2 cellular contexts compared by ENCODE assay signal in genomic region chr22:19846620-19847344, GRCh38.
TF ChIP-seq lines count a peak whose summit lies in the region.

No MANE protein-coding gene starts in this region.

TF ChIP-seq in HCT116, 20 proteins besides CTCF, POLR2A, EP300 and RAD21:
- TF ChIP-seq POLR2AphosphoS5 (IDR thresholded peaks at IDR 0.05; ENCODE audit: low read depth, low read length), result no peak
- 0 out of 2 replicates have a peak, but pooled peaks have one; percentile 16 for TF ChIP-seq CBX3 (IDR thresholded peaks at IDR 0.05; ENCODE audit: low read depth)

TF ChIP-seq in K562, 482 proteins besides CTCF, POLR2A, EP300 and RAD21:
- TF ChIP-seq HDAC6 (IDR thresholded peaks at IDR 0.05; ENCODE audit: low read depth, low read length), result peak; percentile 92; the same call in 1 of the 2 replicates
- peak; percentile 63; the same call in 1 of the 2 replicates for TF ChIP-seq GABPB2 (CRISPR knock-in tag; conservative IDR thresholded peaks at IDR 0.05)
- peak; percentile 48 for TF ChIP-seq SETDB1 (IDR thresholded peaks at IDR 0.05; ENCODE audit: low read length)
- TF ChIP-seq ZNF764 (CRISPR knock-in tag; IDR thresholded peaks at IDR 0.05; ENCODE audit: low read depth), result peak; percentile 46; the same call in 1 of the 2 replicates
- TF ChIP-seq ZNF165 (CRISPR knock-in tag; IDR thresholded peaks at IDR 0.05; ENCODE audit: borderline replicate concordance), result 0 out of 2 replicates have a peak, but pooled peaks have one; percentile 9
- no peak for TF ChIP-seq KAT2B (IDR thresholded peaks at IDR 0.05; ENCODE audit: low read depth, low read length)
- 0 out of 2 replicates have a peak, but pooled peaks have one; percentile 2 for TF ChIP-seq CAMTA2 (CRISPR knock-in tag; conservative IDR thresholded peaks at IDR 0.05)
- TF ChIP-seq, protein P1, sequence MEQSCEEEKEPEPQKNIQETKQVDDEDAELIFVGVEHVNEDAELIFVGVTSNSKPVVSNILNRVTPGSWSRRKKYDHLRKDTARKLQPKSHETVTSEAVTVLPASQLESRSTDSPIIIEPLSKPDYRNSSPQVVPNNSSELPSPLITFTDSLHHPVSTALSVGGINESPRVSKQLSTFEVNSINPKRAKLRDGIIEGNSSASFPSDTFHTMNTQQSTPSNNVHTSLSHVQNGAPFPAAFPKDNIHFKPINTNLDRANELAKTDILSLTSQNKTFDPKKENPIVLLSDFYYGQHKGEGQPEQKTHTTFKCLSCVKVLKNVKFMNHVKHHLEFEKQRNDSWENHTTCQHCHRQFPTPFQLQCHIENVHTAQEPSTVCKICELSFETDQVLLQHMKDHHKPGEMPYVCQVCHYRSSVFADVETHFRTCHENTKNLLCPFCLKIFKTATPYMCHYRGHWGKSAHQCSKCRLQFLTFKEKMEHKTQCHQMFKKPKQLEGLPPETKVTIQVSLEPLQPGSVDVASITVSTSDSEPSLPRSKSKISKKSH (CRISPR knock-in tag; IDR thresholded peaks at IDR 0.05), result peak; percentile 77
- 0 out of 2 replicates have a peak, but pooled peaks have one; percentile 43 for TF ChIP-seq ERF (CRISPR knock-in tag; IDR thresholded peaks at IDR 0.05)
- TF ChIP-seq CBX3 (IDR thresholded peaks at IDR 0.05; ENCODE audit: borderline replicate concordance in 1 of 2, low read length in 2 of 2), result peak in 1 of 2 experiments; percentile 80; a peak in 2 of 3 replicates
- peak; percentile 84 for TF ChIP-seq POLR2AphosphoS2 (IDR thresholded peaks at IDR 0.05; ENCODE audit: low read length)
- 0 out of 2 replicates have a peak, but pooled peaks have one; percentile 48 for TF ChIP-seq TAF15 (IDR thresholded peaks at IDR 0.05; ENCODE audit: low read depth, low read length)
- no peak for TF ChIP-seq RNF2 (IDR thresholded peaks at IDR 0.05)
- no peak for TF ChIP-seq XRCC5 (IDR thresholded peaks at IDR 0.05; ENCODE audit: low read depth, low read length)
- TF ChIP-seq FOXM1 (IDR thresholded peaks at IDR 0.05; ENCODE audit: low read depth), result no peak
- no peak for TF ChIP-seq FOXM1 (CRISPR knock-in tag; IDR thresholded peaks at IDR 0.05; ENCODE audit: low read depth)
TF ChIP-seq in K562: peak in this region for 11.
